8 cellular contexts compared by ENCODE assay signal in the genomic region with DNA sequence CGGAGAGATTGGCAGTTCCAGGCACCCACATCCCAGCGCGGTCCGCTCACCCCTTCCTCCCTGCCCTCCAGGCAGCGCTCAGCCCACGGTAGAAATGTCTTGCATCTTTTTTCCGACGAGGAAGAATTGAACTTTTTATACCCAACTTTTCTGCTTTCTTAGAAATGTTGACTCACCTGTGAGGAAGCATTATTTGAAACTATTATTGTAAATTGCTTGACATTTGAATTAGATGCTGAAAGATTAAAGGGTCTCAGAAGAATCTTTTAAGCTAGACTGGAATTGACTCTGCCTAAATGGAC. TPM values are rescaled to one million over a fixed set of nuclear protein-coding genes. Genes with fewer than 3 reads are reported as not detected.
DNase-seq lines count a peak whose midpoint lies in the region; ATAC-seq lines count a peak whose summit lies in the region.

No MANE protein-coding gene starts in this region.

- H2AFZ ChIP-seq in ACC112 (ENCODE audit: low read length, unreplicated experiment), result no peak overlapping the region

- peak overlapping the region; percentile 87 for H3K4me3 Mint-ChIP-seq in central memory CD8-positive, alpha-beta T cell

- peak overlapping the region; percentile 77 for H3K4me3 ChIP-seq in ACC112 (ENCODE audit: low read depth, low read length)
- H3K4me3 ChIP-seq in HUES64 (ENCODE audit: low read length), result peak overlapping the region; percentile 78
- peak overlapping the region; percentile 55 to 89 for H3K4me3 ChIP-seq in muscle layer of duodenum (ENCODE audit: low read depth in 1 of 2, low read length in 2 of 2)

- DNase-seq in central memory CD8-positive, alpha-beta T cell (ENCODE audit: low spot score in 2 of 2), result no peak
- DNase-seq in DMS 273 treated with DMSO at 0.1 percent for 48 hours (lab: John Stamatoyannopoulos, UW), result no peak
- no peak for DNase-seq in NCI-H1436 treated with DMSO at 0.1 percent for 48 hours (lab: John Stamatoyannopoulos, UW)
- no peak for DNase-seq in middle frontal gyrus (ENCODE audit: extremely low spot score, low spot score)
- DNase-seq in Kasumi-1 (lab: John Stamatoyannopoulos, UW), result no peak

- no peak overlapping the region for H3K27ac ChIP-seq in ACC112 (ENCODE audit: low read depth, low read length)
- H3K27ac ChIP-seq in HUES64 (ENCODE audit: low read depth, low read length), result no peak overlapping the region
- peak overlapping the region; percentile 55 for H3K27ac ChIP-seq in muscle layer of duodenum (ENCODE audit: low read length)

- H3K4me1 Mint-ChIP-seq in central memory CD8-positive, alpha-beta T cell, result peaks cover 29% of the 10 kb centered on the region

- ATAC-seq in central memory CD8-positive, alpha-beta T cell (replicated peaks; ENCODE audit: extremely low read depth, poor library complexity, severe bottlenecking), result no peak

- no peaks in the 10 kb centered on the region for H3K79me2 ChIP-seq in ACC112 (ENCODE audit: control insufficient read depth, insufficient read depth, low read length, unreplicated experiment)

- H3K9me3 ChIP-seq in HUES64 (ENCODE audit: insufficient read depth, low read depth, low read length), result no peaks in the 10 kb centered on the region
- no peaks in the 10 kb centered on the region for H3K9me3 ChIP-seq in muscle layer of duodenum (ENCODE audit: control insufficient read depth in 1 of 2, low read length in 2 of 2)

- 1% methylated on average over 8 of the region's 8 CpGs for WGBS in HUES64

- H3K27me3 Mint-ChIP-seq in central memory CD8-positive, alpha-beta T cell, result peaks cover 29% of the 10 kb centered on the region

- peaks cover 7% of the 10 kb centered on the region for H3K4me1 ChIP-seq in ACC112 (ENCODE audit: control insufficient read depth, insufficient read depth, low read length, unreplicated experiment)
- H3K4me1 ChIP-seq in HUES64 (ENCODE audit: insufficient read depth, low read length), result peaks cover 23% of the 10 kb centered on the region
- peaks cover 12 to 22% of the 10 kb centered on the region in 2 donors for H3K4me1 ChIP-seq in muscle layer of duodenum (ENCODE audit: control insufficient read depth in 1 of 2, insufficient read depth in 2 of 2, low read length in 2 of 2)

- peaks cover 2% of the 10 kb centered on the region for H3K36me3 Mint-ChIP-seq in central memory CD8-positive, alpha-beta T cell (ENCODE audit: insufficient read depth)

- H3K9me3 Mint-ChIP-seq in central memory CD8-positive, alpha-beta T cell, result no peaks in the 10 kb centered on the region

- H3K36me3 ChIP-seq in ACC112 (ENCODE audit: insufficient read depth, low read length) (no peaks in the 10 kb centered on the region), HUES64 (ENCODE audit: insufficient read depth, low read length) (no peaks in the 10 kb centered on the region), muscle layer of duodenum (ENCODE audit: control insufficient read depth in 1 of 2, insufficient read depth in 2 of 2, low read length in 2 of 2) (no peaks in the 10 kb centered on the region)

- no peaks in the 10 kb centered on the region; the same call in 1 of the 2 replicates for H3K27me3 ChIP-seq in ACC112 (ENCODE audit: insufficient read depth, low read length)
- H3K27me3 ChIP-seq in HUES64 (ENCODE audit: insufficient read depth, low read length), result peaks cover 37% of the 10 kb centered on the region
- H3K27me3 ChIP-seq in muscle layer of duodenum (ENCODE audit: low read depth, low read length), result no peaks in the 10 kb centered on the region

- peak overlapping the region; percentile 44 for H3K27ac Mint-ChIP-seq in central memory CD8-positive, alpha-beta T cell (ENCODE audit: low read depth)

- peak overlapping the region; percentile 61; the same call in 1 of the 2 replicates for H3K9ac ChIP-seq in HUES64 (ENCODE audit: low read depth, low read length)

RNA-seq across cellular contexts. Expression of a gene that starts 0.9 kb away (rescaled TPM):
- 21.1 TPM for polyA plus RNA-seq in HUES64 (2013, experiment 1 of 2)
- polyA plus RNA-seq in HUES64 (2013, experiment 2 of 2), result 23.6 TPM
